In the genomic region with DNA sequence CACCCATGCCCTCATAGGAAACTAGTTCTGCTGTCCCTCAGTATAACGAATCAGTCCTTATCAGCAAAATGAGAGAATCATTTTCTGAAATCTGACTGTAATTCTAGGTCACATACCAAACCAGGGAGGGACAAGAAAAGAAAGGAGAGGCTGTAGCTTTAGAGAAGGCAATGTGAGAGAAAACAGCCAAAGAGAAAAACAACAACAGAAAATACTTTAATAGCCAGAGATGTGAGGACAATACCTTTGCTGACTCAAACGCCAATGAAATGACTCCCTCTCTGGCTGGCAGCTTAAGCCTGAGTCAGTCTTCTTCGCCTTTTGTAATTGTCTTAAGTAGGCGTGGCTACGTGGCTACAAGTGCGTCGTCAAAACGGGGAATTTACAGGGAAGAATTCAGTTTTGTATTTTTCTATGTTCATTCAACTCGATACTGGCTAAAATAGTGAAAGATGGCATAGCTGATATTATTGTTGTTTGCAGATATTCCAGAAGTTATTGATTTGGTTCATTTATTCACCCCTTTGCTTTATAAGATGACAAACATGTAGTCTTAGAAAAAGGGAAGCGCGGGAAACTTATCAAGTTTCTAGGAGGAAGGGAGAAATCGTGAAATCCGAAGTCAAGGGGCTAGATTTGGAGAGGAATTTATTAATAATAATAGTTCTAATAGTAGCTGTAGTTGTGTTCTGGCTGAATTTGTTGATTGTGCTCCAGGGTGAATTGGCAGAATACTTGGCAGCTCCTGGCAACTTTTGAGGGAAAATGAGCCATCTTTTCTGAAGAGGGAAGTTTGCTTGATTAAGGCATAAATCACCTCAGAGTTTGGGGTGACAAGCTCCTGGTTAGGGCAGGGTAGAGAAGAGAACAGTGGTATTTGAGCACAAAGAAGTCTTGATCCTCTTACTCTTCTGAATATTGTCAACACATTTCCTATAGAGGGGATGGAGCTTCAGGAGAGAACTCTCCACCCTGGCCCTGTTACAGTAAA, we compare ENCODE assay signal across 9 cellular contexts. TPM values are rescaled to one million over a fixed set of nuclear protein-coding genes. Genes with fewer than 3 reads are reported as not detected.
A peak's percentile ranks its signal among the peaks of the same experiment; 100 is the strongest.
DNase-seq lines count a peak whose midpoint lies in the region; ATAC-seq and TF ChIP-seq lines count a peak whose summit lies in the region.
"Had no signal": no experiment of that assay in that cellular context is flagged by ENCODE, and none has a peak within 500 bp of the region (broad histone marks: within the 10 kb centered on the region; RNA-seq: fewer than 3 reads in every experiment).

A gene with protein sequence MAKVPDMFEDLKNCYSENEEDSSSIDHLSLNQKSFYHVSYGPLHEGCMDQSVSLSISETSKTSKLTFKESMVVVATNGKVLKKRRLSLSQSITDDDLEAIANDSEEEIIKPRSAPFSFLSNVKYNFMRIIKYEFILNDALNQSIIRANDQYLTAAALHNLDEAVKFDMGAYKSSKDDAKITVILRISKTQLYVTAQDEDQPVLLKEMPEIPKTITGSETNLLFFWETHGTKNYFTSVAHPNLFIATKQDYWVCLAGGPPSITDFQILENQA (minus strand): TSS at position 295 of the 991 bp plus-strand sequence. CDS start 723 bp downstream, outside the sequence.

- H3K27me3 Mint-ChIP-seq in activated T-cell treated with anti-CD3 and anti-CD28 coated beads, Interleukin-2, amount 50 U/mL, for 4 hours (ENCODE audit: low read depth), result peaks cover 13% of the 10 kb centered on the region

- DNase-seq in activated T-cell treated with anti-CD3 and anti-CD28 coated beads, Interleukin-2, amount 50 U/mL, for 4 hours, result no peak
- DNase-seq in activated T-cell treated with anti-CD3 and anti-CD28 coated beads, Interleukin-2, amount 50 U/mL, for 1 hour, result no peak
- DNase-seq in SIG-M5 (lab: John Stamatoyannopoulos, UW) (peak; percentile 9), fibroblast of the aortic adventitia (ENCODE audit: low read depth) (peak; percentile 86), superior temporal gyrus (ENCODE audit: extremely low spot score) (peak; percentile 23), NCI-H2171 (lab: John Stamatoyannopoulos, UW) (no peak), DMS53 (lab: John Stamatoyannopoulos, UW) (no peak)

- H3K9me3 Mint-ChIP-seq in activated T-cell treated with anti-CD3 and anti-CD28 coated beads, Interleukin-2, amount 50 U/mL, for 4 hours, result no peaks in the 10 kb centered on the region

- H3K4me3 ChIP-seq in fibroblast of the aortic adventitia (ENCODE audit: low read depth, low read length), result peak within 1 kb of the TSS; percentile 56
- H3K4me3 ChIP-seq: gastroesophageal sphincter had no signal

- no peak within 1 kb of the TSS for H3K4me3 Mint-ChIP-seq in activated T-cell treated with anti-CD3 and anti-CD28 coated beads, Interleukin-2, amount 50 U/mL, for 4 hours

- H3K36me3 Mint-ChIP-seq in activated T-cell treated with anti-CD3 and anti-CD28 coated beads, Interleukin-2, amount 50 U/mL, for 4 hours (ENCODE audit: insufficient read depth), result no peaks in the 10 kb centered on the region

- no peak for TF ChIP-seq CTCF in fibroblast of the aortic adventitia (IDR thresholded peaks at IDR 0.05; ENCODE audit: insufficient read depth, low read length)

- peak; percentile 60 to 61 for ATAC-seq in activated T-cell treated with anti-CD3 and anti-CD28 coated beads, Interleukin-2, amount 50 U/mL, for 4 hours
- ATAC-seq in GM18517 (IDR thresholded peaks at IDR 0.05; ENCODE audit: unreplicated experiment), result no peak
- ATAC-seq: gastroesophageal sphincter had no signal

- H3K4me1 Mint-ChIP-seq in activated T-cell treated with anti-CD3 and anti-CD28 coated beads, Interleukin-2, amount 50 U/mL, for 4 hours (ENCODE audit: low read depth), result peaks cover 2% of the 10 kb centered on the region

RNA-seq across cellular contexts. Expression of the gene that starts here (rescaled TPM):
- 1 to 10 TPM; 2.0 to 4.3 (median 3.8) TPM for total RNA-seq in activated T-cell treated with anti-CD3 and anti-CD28 coated beads, Interleukin-2, amount 50 U/mL, for 4 hours
- total RNA-seq in fibroblast of the aortic adventitia (ENCODE audit: low replicate concordance), result 0.90 TPM in 1 of 2 replicates, not detected in the other
- total RNA-seq: gastroesophageal sphincter had no signal

Comparison
In these comparisons a context has a peak if more than half of its experiments do, and no peak if none do; other contexts are left out.
1. Peak in DNase-seq and H3K4me3 ChIP-seq in fibroblast of the aortic adventitia; RNA of the gene not detected or under 1 TPM.
2. DNase-seq: peak in SIG-M5 (single experiment) and superior temporal gyrus (single experiment); none in activated T-cell treated with anti-CD3 and anti-CD28 coated beads, Interleukin-2, amount 50 U/mL, for 4 hours (single experiment), activated T-cell treated with anti-CD3 and anti-CD28 coated beads, Interleukin-2, amount 50 U/mL, for 1 hour (single experiment), NCI-H2171 (single experiment) and DMS53 (single experiment).